Comparison of ENCODE assay signal across 15 cellular contexts in the genomic region with DNA sequence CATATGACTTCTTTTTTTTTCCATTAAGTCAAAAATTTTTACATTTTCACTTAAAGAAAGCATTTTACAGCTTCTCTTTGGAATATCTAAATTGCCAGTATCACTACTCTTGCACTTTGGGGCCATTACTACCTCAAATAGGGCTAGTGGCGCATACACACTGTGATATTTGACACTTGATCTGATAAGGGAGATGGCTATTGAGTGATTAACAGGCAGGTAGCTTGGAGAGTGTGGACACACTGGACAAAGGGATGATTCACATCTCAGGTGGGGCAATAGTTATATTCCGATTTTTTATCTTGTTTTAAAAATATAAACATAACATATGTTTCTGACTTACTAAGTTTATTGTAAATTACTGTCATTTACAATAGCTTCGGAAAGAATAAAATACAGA.
DNase-seq lines count a peak whose midpoint lies in the region; ATAC-seq and TF ChIP-seq lines count a peak whose summit lies in the region.
"Had no signal": no experiment of that assay in that cellular context is flagged by ENCODE, and none has a peak within 500 bp of the region (broad histone marks: within the 10 kb centered on the region; RNA-seq: fewer than 3 reads in every experiment).

No MANE protein-coding gene starts in this region.

- H3K9me3 ChIP-seq in HCT116 (ENCODE audit: control insufficient read depth in 1 of 2, insufficient read depth in 1 of 2, low read depth in 1 of 2, low read length in 2 of 2) (peaks cover 3 to 9% of the 10 kb centered on the region in 2 experiments; a peak in 2 of 4 replicates), RWPE2 (ENCODE audit: severe bottlenecking) (no peaks in the 10 kb centered on the region)

- no peak for TF ChIP-seq RAD21 in HCT116 (IDR thresholded peaks at IDR 0.05; ENCODE audit: low read depth)

- POLR2A ChIA-PET in HCT116 (lab: Charles Lee), result no interaction called here

- no peak for TF ChIP-seq CTCF in HCT116 (IDR thresholded peaks at IDR 0.05 in 2 of 3, conservative IDR thresholded peaks at IDR 0.05 in 1 of 3; ENCODE audit: borderline replicate concordance in 1 of 3, insufficient read depth in 1 of 3, low read depth in 2 of 3, low read length in 2 of 3)
- no peak for TF ChIP-seq CTCF in RWPE2 (IDR thresholded peaks at IDR 0.05; ENCODE audit: poor library complexity, severe bottlenecking)

- no peak overlapping the region for H3K4me3 ChIP-seq in HCT116 (replicated peaks in 1 of 2; ENCODE audit: low read depth in 1 of 2, low read length in 2 of 2)
- H3K4me3 ChIP-seq in RWPE2 (ENCODE audit: severe bottlenecking), result no peak overlapping the region
- H3K4me3 ChIP-seq: GM23338 had no signal

- ATAC-seq in HCT116 (no peak), RWPE2 (ENCODE audit: low read depth) (peak; percentile 67), HG03135 (IDR thresholded peaks at IDR 0.05; ENCODE audit: unreplicated experiment) (no peak)
- ATAC-seq: GM23338 had no signal

- H3K79me2 ChIP-seq in HCT116 (ENCODE audit: insufficient read depth, low read length), result no peaks in the 10 kb centered on the region

- H3K4me1 ChIP-seq in HCT116 (ENCODE audit: control insufficient read depth in 1 of 2, insufficient read depth in 2 of 2, low read length in 2 of 2) (no peaks in the 10 kb centered on the region), RWPE2 (ENCODE audit: insufficient read depth, poor library complexity, severe bottlenecking) (peaks cover 3% of the 10 kb centered on the region)

- no peak overlapping the region for H3K9ac ChIP-seq in HCT116 (ENCODE audit: low read length)

- BruUV-seq in HCT116 (replicated peaks; lab: Mats Ljungman, UMichigan), result no TSS peak

- TF ChIP-seq POLR2A in HCT116 (IDR thresholded peaks at IDR 0.05; ENCODE audit: borderline replicate concordance, extremely low read depth, insufficient read depth, insufficient read length), result no peak

- H3K27me3 ChIP-seq in HCT116 (ENCODE audit: insufficient read depth, low read length) (no peaks in the 10 kb centered on the region), RWPE2 (ENCODE audit: insufficient read depth, poor library complexity, severe bottlenecking) (no peaks in the 10 kb centered on the region)

- H4K20me1 ChIP-seq in HCT116 (ENCODE audit: insufficient read depth), result no peaks in the 10 kb centered on the region

- H3K27ac ChIP-seq in HCT116 (ENCODE audit: low read depth, low read length) (no peak overlapping the region), RWPE2 (ENCODE audit: poor library complexity, severe bottlenecking) (no peak overlapping the region)

- H3K36me3 ChIP-seq in HCT116 (ENCODE audit: control insufficient read depth in 1 of 2, insufficient read depth in 2 of 2, low read length in 2 of 2) (no peaks in the 10 kb centered on the region), RWPE2 (ENCODE audit: low read depth) (no peaks in the 10 kb centered on the region)

- H3K9me2 ChIP-seq in HCT116 (ENCODE audit: insufficient read depth), result no peaks in the 10 kb centered on the region

- RAD21 ChIA-PET in HCT116 (lab: Charles Lee; ENCODE audit: low non-redundant PET in 1 of 2, low total read pairs in 2 of 2, uncharacterized antibody in 2 of 2, unreplicated experiment in 2 of 2), result no interaction called here

- intact Hi-C loops in HCT116 (cut with micrococcal nuclease), result no loop called here

- CTCF ChIA-PET in HCT116 (lab: Charles Lee), result no interaction called here

- H2AFZ ChIP-seq in HCT116 (ENCODE audit: low read depth, low read length, poor library complexity, severe bottlenecking), result no peak overlapping the region
- H2AFZ ChIP-seq: GM23338 had no signal

- DNase-seq in HCT116 (ENCODE audit: low read depth, low spot score), result no peak
- peak; percentile 8 for DNase-seq in HT-29 (ENCODE audit: low spot score)
- DNase-seq in RWPE2 (ENCODE audit: low spot score), result no peak
- DNase-seq in NCI-H82 (lab: John Stamatoyannopoulos, UW), result no peak
- no peak for DNase-seq in NCI-H1417 (lab: John Stamatoyannopoulos, UW)
- DNase-seq: C1 segment of cervical spinal cord; Caco-2; CD4-positive, alpha-beta memory T cell; DMS153; DMS79 treated with DMSO at 0.1 percent for 48 hours; GF-D8; H9; HFFc6 had no signal

- H3K4me2 ChIP-seq in HCT116 (ENCODE audit: low read length), result no peak overlapping the region
- H3K4me2 ChIP-seq: GM23338 had no signal

TF ChIP-seq in HCT116, 20 proteins besides CTCF, POLR2A, EP300 and RAD21:
- peak; percentile 32 for TF ChIP-seq TCF7L2 (IDR thresholded peaks at IDR 0.05; ENCODE audit: borderline replicate concordance, extremely low read depth, insufficient read depth, insufficient read length)
- TF ChIP-seq CEBPB (IDR thresholded peaks at IDR 0.05; ENCODE audit: low read depth), result no peak
- no peak for TF ChIP-seq CBX3 (IDR thresholded peaks at IDR 0.05; ENCODE audit: low read depth)
